Comparison of ENCODE assay signal across 8 cellular contexts in the genomic region with DNA sequence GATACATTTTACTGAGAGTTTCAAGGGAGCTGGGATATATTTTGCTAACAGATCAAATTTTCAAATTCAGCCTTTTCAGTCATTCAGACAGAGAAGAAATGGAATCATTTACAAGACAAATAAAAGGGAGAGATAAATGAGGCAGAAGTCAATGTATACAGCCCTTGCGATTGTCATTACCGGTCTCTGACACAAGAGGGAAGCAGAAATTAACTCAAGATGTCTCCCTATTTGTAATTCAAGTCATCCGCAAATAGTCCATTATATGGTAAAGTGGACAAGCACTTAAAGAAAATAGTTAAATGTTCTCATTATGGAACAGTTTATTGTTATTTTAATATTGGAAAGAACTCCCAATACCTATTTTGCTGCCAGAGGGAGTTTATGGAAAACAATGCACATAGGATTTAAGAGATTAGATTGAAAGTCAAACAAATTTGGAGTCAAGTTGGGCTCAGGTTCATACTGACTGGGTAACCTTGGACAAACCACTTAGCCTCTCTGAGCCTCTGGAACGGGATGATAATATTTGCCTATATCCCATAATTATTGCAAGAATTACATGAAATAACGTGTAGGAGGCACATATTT.
DNase-seq lines count a peak whose midpoint lies in the region; ATAC-seq and TF ChIP-seq lines count a peak whose summit lies in the region.

No MANE protein-coding gene starts in this region.

- no peak overlapping the region for H3K4me3 Mint-ChIP-seq in activated CD4-positive, alpha-beta memory T cell treated with anti-CD3 and anti-CD28 coated beads, Interleukin-2, amount 10 ng/mL, durations not matched to agents 7 days and 5 days
- no peak overlapping the region for H3K4me3 Mint-ChIP-seq in activated CD4-positive, alpha-beta memory T cell treated with anti-CD3 and anti-CD28 coated beads for 36 hours

- POLR2A ChIA-PET in activated CD4-positive, alpha-beta memory T cell treated with anti-CD3 and anti-CD28 coated beads, Interleukin-2, amount 10 ng/mL, durations not matched to agents 7 days and 5 days (lab: Charles Lee) = interaction anchor here (1.6 to 1.8 kb wide), 2 partner anchors 87 to 259 kb away, joined by 4 to 5 read pairs; no protein-coding TSS in a partner anchor
- POLR2A ChIA-PET in activated CD4-positive, alpha-beta memory T cell treated with anti-CD3 and anti-CD28 coated beads for 36 hours (lab: Charles Lee) = interaction anchor here (0.6 kb wide), 1 partner anchor 252 kb away, joined by 3 read pairs; no protein-coding TSS in a partner anchor

- no peaks in the 10 kb centered on the region for H3K36me3 Mint-ChIP-seq in activated CD4-positive, alpha-beta memory T cell treated with anti-CD3 and anti-CD28 coated beads, Interleukin-2, amount 10 ng/mL, durations not matched to agents 7 days and 5 days (ENCODE audit: low read depth)
- no peaks in the 10 kb centered on the region for H3K36me3 Mint-ChIP-seq in activated CD4-positive, alpha-beta memory T cell treated with anti-CD3 and anti-CD28 coated beads for 36 hours

- intact Hi-C loops in activated CD4-positive, alpha-beta memory T cell treated with anti-CD3 and anti-CD28 coated beads for 36 hours (cut with micrococcal nuclease) = loop anchor here (5.0 to 10.0 kb wide), 2 partner anchors 152 to 565 kb away; no protein-coding TSS in a partner anchor
- intact Hi-C loops in body of pancreas (cut with DNase I) (no loop called here), left lung (cut with DNase I) (loop anchor here in 1 of 2 donors (10.0 kb wide), 1 partner anchor 235 kb away; no protein-coding TSS in a partner anchor)

- peak; percentile 23 for DNase-seq in activated CD4-positive, alpha-beta memory T cell treated with anti-CD3 and anti-CD28 coated beads, Interleukin-2, amount 10 ng/mL, durations not matched to agents 7 days and 5 days
- no peak for DNase-seq in activated CD4-positive, alpha-beta memory T cell treated with anti-CD3 and anti-CD28 coated beads for 36 hours
- peak; percentile 47 for DNase-seq in NB4 (ENCODE audit: low read depth)
- peak in 2 of 4 donors; percentile 7 to 9 for DNase-seq in body of pancreas
- no peak for DNase-seq in left lung
- no peak for DNase-seq in T1000 (lab: John Stamatoyannopoulos, UW)

- CTCF ChIA-PET in activated CD4-positive, alpha-beta memory T cell treated with anti-CD3 and anti-CD28 coated beads, Interleukin-2, amount 10 ng/mL, durations not matched to agents 7 days and 5 days (lab: Charles Lee) = interaction anchor here (0.6 to 8.8 kb wide), 10 partner anchors 9 to 263 kb away, joined by 3 to 110 read pairs (median 6); a partner anchor contains a TSS
- CTCF ChIA-PET in activated CD4-positive, alpha-beta memory T cell treated with anti-CD3 and anti-CD28 coated beads for 36 hours (lab: Charles Lee) = interaction anchor here (0.6 to 6.8 kb wide), 21 partner anchors 9 to 748 kb away, joined by 3 to 63 read pairs (median 6); a partner anchor contains a TSS

- H3K36me3 ChIP-seq in body of pancreas (replicated peaks in 1 of 2; ENCODE audit: insufficient read depth in 1 of 2, low read depth in 2 of 2) = no peaks in the 10 kb centered on the region
- no peaks in the 10 kb centered on the region for H3K36me3 ChIP-seq in left lung

- H3K4me1 Mint-ChIP-seq in activated CD4-positive, alpha-beta memory T cell treated with anti-CD3 and anti-CD28 coated beads, Interleukin-2, amount 10 ng/mL, durations not matched to agents 7 days and 5 days = peaks cover 30% of the 10 kb centered on the region
- peaks cover 23% of the 10 kb centered on the region for H3K4me1 Mint-ChIP-seq in activated CD4-positive, alpha-beta memory T cell treated with anti-CD3 and anti-CD28 coated beads for 36 hours (ENCODE audit: low read depth)

- H3K4me1 ChIP-seq in body of pancreas (no peaks in the 10 kb centered on the region), left lung (no peaks in the 10 kb centered on the region)

- H3K27me3 ChIP-seq in body of pancreas (no peaks in the 10 kb centered on the region), left lung (peaks cover 3 to 34% of the 10 kb centered on the region in 2 donors)

- H3K9me3 ChIP-seq in body of pancreas = no peaks in the 10 kb centered on the region
- H3K9me3 ChIP-seq in left lung = no peaks in the 10 kb centered on the region

- peaks cover 23% of the 10 kb centered on the region for H3K27me3 Mint-ChIP-seq in activated CD4-positive, alpha-beta memory T cell treated with anti-CD3 and anti-CD28 coated beads, Interleukin-2, amount 10 ng/mL, durations not matched to agents 7 days and 5 days
- H3K27me3 Mint-ChIP-seq in activated CD4-positive, alpha-beta memory T cell treated with anti-CD3 and anti-CD28 coated beads for 36 hours = peaks cover 2% of the 10 kb centered on the region

- no peak overlapping the region for H3K27ac ChIP-seq in body of pancreas
- no peak overlapping the region for H3K27ac ChIP-seq in left lung

- TF ChIP-seq POLR2A in NB4 (IDR thresholded peaks at IDR 0.05; ENCODE audit: extremely low read depth, insufficient read length) (no peak), body of pancreas (IDR thresholded peaks at IDR 0.05) (no peak)

- H3K4me3 ChIP-seq in NB4 (ENCODE audit: low read depth, low read length) (no peak overlapping the region), body of pancreas (no peak overlapping the region), left lung (no peak overlapping the region)

- no peak overlapping the region for H3K27ac Mint-ChIP-seq in activated CD4-positive, alpha-beta memory T cell treated with anti-CD3 and anti-CD28 coated beads, Interleukin-2, amount 10 ng/mL, durations not matched to agents 7 days and 5 days
- no peak overlapping the region for H3K27ac Mint-ChIP-seq in activated CD4-positive, alpha-beta memory T cell treated with anti-CD3 and anti-CD28 coated beads for 36 hours

- WGBS in body of pancreas, 2 donors = 13 to 18% methylated on average over 5 of the region's 5 CpGs

- peak; percentile 32 for TF ChIP-seq CTCF in NB4 (IDR thresholded peaks at IDR 0.05; ENCODE audit: low read depth, low read length)
- peak; percentile 21 to 58 (median 52) for TF ChIP-seq CTCF in body of pancreas (IDR thresholded peaks at IDR 0.05)
- peak; percentile 53 to 60 for TF ChIP-seq CTCF in left lung (IDR thresholded peaks at IDR 0.05)

- ATAC-seq in body of pancreas (no peak), left lung (peak; percentile 65), GM21717 (IDR thresholded peaks at IDR 0.05; ENCODE audit: unreplicated experiment) (no peak), HG03095 (IDR thresholded peaks at IDR 0.05; ENCODE audit: unreplicated experiment) (no peak)

- H3K9me3 Mint-ChIP-seq in activated CD4-positive, alpha-beta memory T cell treated with anti-CD3 and anti-CD28 coated beads, Interleukin-2, amount 10 ng/mL, durations not matched to agents 7 days and 5 days = no peaks in the 10 kb centered on the region
- no peaks in the 10 kb centered on the region for H3K9me3 Mint-ChIP-seq in activated CD4-positive, alpha-beta memory T cell treated with anti-CD3 and anti-CD28 coated beads for 36 hours

Comparison
In these comparisons a context has a peak if more than half of its experiments do, and no peak if none do; other contexts are left out.
1. DNase-seq: peak in activated CD4-positive, alpha-beta memory T cell treated with anti-CD3 and anti-CD28 coated beads, Interleukin-2, amount 10 ng/mL, durations not matched to agents 7 days and 5 days (single experiment) and NB4 (single experiment); none in activated CD4-positive, alpha-beta memory T cell treated with anti-CD3 and anti-CD28 coated beads for 36 hours (single experiment), left lung (0 of 2) and T1000 (single experiment).
2. Peak in every context shown above with its lines, with median percentiles within 50 percentile points of each other: CTCF ChIP-seq.